9 cellular contexts compared by ENCODE assay signal in genomic region chrX:46574337-46574940, GRCh38.
DNase-seq lines count a peak whose midpoint lies in the region; ATAC-seq and TF ChIP-seq lines count a peak whose summit lies in the region.
"Had no signal": no experiment of that assay in that cellular context is flagged by ENCODE, and none has a peak within 500 bp of the region (broad histone marks: within the 10 kb centered on the region; RNA-seq: fewer than 3 reads in every experiment).

No MANE protein-coding gene starts in this region.

- H3K27me3 ChIP-seq in OCI-LY1 (ENCODE audit: insufficient read depth, low read length) (no peaks in the 10 kb centered on the region), iPS-15b (ENCODE audit: control insufficient read depth, insufficient read depth, low read length) (no peaks in the 10 kb centered on the region)

- H3K27me3 Mint-ChIP-seq in activated naive CD8-positive, alpha-beta T cell = no peaks in the 10 kb centered on the region

- peaks cover 5% of the 10 kb centered on the region; the same call in 1 of the 2 replicates for H3K36me3 ChIP-seq in OCI-LY1 (ENCODE audit: insufficient read depth, low read length)
- peaks cover 2% of the 10 kb centered on the region for H3K36me3 ChIP-seq in iPS-15b (ENCODE audit: control insufficient read depth, insufficient read depth, low read length)

- H3K4me3 Mint-ChIP-seq in activated naive CD8-positive, alpha-beta T cell = peak overlapping the region; percentile 68

- no peaks in the 10 kb centered on the region for H3F3A ChIP-seq in OCI-LY1 (ENCODE audit: insufficient read depth, low read length)

- H3K9me2 ChIP-seq in OCI-LY1 (ENCODE audit: low read depth, low read length) = no peaks in the 10 kb centered on the region

- 0 out of 2 replicates have a peak overlapping the region, but pooled peaks have one; percentile 49 for H2AFZ ChIP-seq in OCI-LY1 (ENCODE audit: low read length)

- H3K27ac Mint-ChIP-seq in activated naive CD8-positive, alpha-beta T cell = no peak overlapping the region

- peak overlapping the region; percentile 83 for H3K4me2 ChIP-seq in OCI-LY1 (ENCODE audit: low read length)

- no peaks in the 10 kb centered on the region for H3K9me3 ChIP-seq in OCI-LY1 (ENCODE audit: low read length)
- H3K9me3 ChIP-seq in iPS-15b (ENCODE audit: control insufficient read depth, insufficient read depth, low read length) = no peaks in the 10 kb centered on the region

- DNase-seq in COLO668 (lab: John Stamatoyannopoulos, UW; ENCODE audit: unreplicated experiment) = peak; percentile 73
- peak; percentile 12 to 29 for DNase-seq in stimulated activated CD4-positive, alpha-beta T cell treated with anti-CD3 and anti-CD28 coated beads, Interleukin-4, amount 100 ng/mL, for 4 hours
- no peak for DNase-seq in effector CD8-positive, alpha-beta T cell (lab: John Stamatoyannopoulos, UW)
- no peak for DNase-seq in 8988T

- no peaks in the 10 kb centered on the region for H3K9me3 Mint-ChIP-seq in activated naive CD8-positive, alpha-beta T cell (ENCODE audit: low read depth)

- ATAC-seq in GM21786 (IDR thresholded peaks at IDR 0.05; ENCODE audit: unreplicated experiment) = peak; percentile 1
- ATAC-seq: K562 had no signal

- H3K4me1 ChIP-seq in OCI-LY1 (ENCODE audit: insufficient read depth, low read length, severe bottlenecking) (peaks cover 48% of the 10 kb centered on the region), iPS-15b (ENCODE audit: control insufficient read depth, insufficient read depth, low read length) (peaks cover 4% of the 10 kb centered on the region)

- no peak for TF ChIP-seq CTCF in OCI-LY1 (IDR thresholded peaks at IDR 0.05; ENCODE audit: low read length)

- peaks cover 2% of the 10 kb centered on the region for H3K36me3 Mint-ChIP-seq in activated naive CD8-positive, alpha-beta T cell

- H3K4me1 Mint-ChIP-seq in activated naive CD8-positive, alpha-beta T cell (ENCODE audit: low read depth) = peaks cover 36% of the 10 kb centered on the region

- no peaks in the 10 kb centered on the region for H4K20me1 ChIP-seq in OCI-LY1 (ENCODE audit: insufficient read depth, low read length)

- peaks cover 3% of the 10 kb centered on the region; the same call in 1 of the 2 replicates for H3K79me2 ChIP-seq in OCI-LY1 (ENCODE audit: insufficient read depth, low read length)

- H3K9ac ChIP-seq in OCI-LY1 (ENCODE audit: low read length) = peak overlapping the region; percentile 76
- H3K9ac ChIP-seq in iPS-15b (ENCODE audit: low read depth, low read length) = peak overlapping the region; percentile 8

- H3K27ac ChIP-seq in OCI-LY1 (ENCODE audit: low read depth, low read length, poor library complexity, severe bottlenecking) = peak overlapping the region; percentile 61

- peak overlapping the region; percentile 84 for H3K4me3 ChIP-seq in OCI-LY1 (ENCODE audit: low read depth, low read length, poor library complexity, severe bottlenecking)
- peak overlapping the region; percentile 66 for H3K4me3 ChIP-seq in iPS-15b (ENCODE audit: low read depth, low read length)
- H3K4me3 ChIP-seq: K562 had no signal

Comparison
In these comparisons a context has a peak if more than half of its experiments do, and no peak if none do; other contexts are left out.
1. DNase-seq: peak in COLO668 (single experiment) and stimulated activated CD4-positive, alpha-beta T cell treated with anti-CD3 and anti-CD28 coated beads, Interleukin-4, amount 100 ng/mL, for 4 hours (2 of 2); none in effector CD8-positive, alpha-beta T cell (single experiment) and 8988T (single experiment).